27 cellular contexts compared by ENCODE assay signal in the genomic region with DNA sequence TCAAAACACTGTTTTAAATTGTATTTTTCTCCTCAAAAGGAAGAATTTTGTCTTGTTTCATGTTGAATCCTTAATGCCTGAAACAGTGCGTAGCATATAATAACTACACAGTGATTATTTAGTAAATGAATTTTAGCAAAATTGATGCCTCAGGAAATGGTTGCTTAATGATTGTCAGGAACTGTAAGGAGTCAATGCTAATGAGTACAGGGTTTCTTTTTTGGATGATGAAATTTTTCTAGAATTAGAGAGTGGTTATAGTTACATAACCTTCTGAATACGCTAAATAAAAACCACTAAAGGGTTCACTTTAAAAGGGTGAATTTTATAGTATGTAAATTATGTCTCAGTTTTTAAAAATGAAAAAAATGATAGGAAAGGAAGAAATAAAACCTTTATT. TPM values are rescaled to one million over a fixed set of nuclear protein-coding genes. Genes with fewer than 3 reads are reported as not detected.
A peak's percentile ranks its signal among the peaks of the same experiment; 100 is the strongest.
DNase-seq lines count a peak whose midpoint lies in the region; ATAC-seq and TF ChIP-seq lines count a peak whose summit lies in the region.
"Had no signal": no experiment of that assay in that cellular context is flagged by ENCODE, and none has a peak within 500 bp of the region (broad histone marks: within the 10 kb centered on the region; RNA-seq: fewer than 3 reads in every experiment).

No MANE protein-coding gene starts in this region.

- H3K4me1 ChIP-seq in upper lobe of right lung (no peaks in the 10 kb centered on the region), mesendoderm (ENCODE audit: control insufficient read depth, low read depth, low read length) (no peaks in the 10 kb centered on the region)
- H3K4me1 ChIP-seq: HAP-1 had no signal

- no peak overlapping the region for H2BK5ac ChIP-seq in mesendoderm (ENCODE audit: low read length)

- no CpG with 5 or more reads among the region's 2 CpGs for WGBS in mesendoderm (ENCODE audit: extremely low coverage, insufficient coverage, low lambda C conversion rate)

- no peak overlapping the region for H4K8ac ChIP-seq in mesendoderm (ENCODE audit: low read depth, low read length)

- no peaks in the 10 kb centered on the region for H3K79me1 ChIP-seq in mesendoderm (ENCODE audit: low read length)

- H3K9me3 ChIP-seq in SK-N-MC (ENCODE audit: low read depth, low read length) (no peaks in the 10 kb centered on the region), upper lobe of right lung (no peaks in the 10 kb centered on the region)
- H3K9me3 ChIP-seq: HAP-1 had no signal

- H3K9ac ChIP-seq in SK-N-MC (ENCODE audit: insufficient read length) = peak overlapping the region; percentile 36
- no peak overlapping the region for H3K9ac ChIP-seq in mesendoderm (ENCODE audit: low read length)
- H3K9ac ChIP-seq: GM23248 had no signal

- H3K36me3 ChIP-seq in SK-N-MC (ENCODE audit: insufficient read depth, low read length) = no peaks in the 10 kb centered on the region
- no peaks in the 10 kb centered on the region for H3K36me3 ChIP-seq in upper lobe of right lung
- no peaks in the 10 kb centered on the region for H3K36me3 ChIP-seq in mesendoderm (ENCODE audit: control insufficient read depth, insufficient read depth, low read length)
- H3K36me3 ChIP-seq: HAP-1 had no signal

- no peak overlapping the region for H2BK15ac ChIP-seq in mesendoderm (replicated peaks; ENCODE audit: low read depth)

- no peaks in the 10 kb centered on the region for H3K79me2 ChIP-seq in mesendoderm (ENCODE audit: control insufficient read depth, insufficient read depth, low read length)

- ATAC-seq in upper lobe of right lung = peak; percentile 23
- no peak for ATAC-seq in HG03354 (IDR thresholded peaks at IDR 0.05; ENCODE audit: poor library complexity, severe bottlenecking, unreplicated experiment)
- ATAC-seq: PC-3, SK-N-SH treated with all-trans-retinoic acid at 6 μM for 48 hours had no signal

- no peak overlapping the region for H3K4ac ChIP-seq in mesendoderm (ENCODE audit: low read depth, low read length)

- DNase-seq in HL-60 (ENCODE audit: low read depth in 1 of 2, low spot score in 1 of 2) (peak in 1 of 2 experiments; percentile 33), NOMO-1 treated with DMSO at 0.1 percent for 48 hours (lab: John Stamatoyannopoulos, UW; ENCODE audit: unreplicated experiment) (peak; percentile 87), SK-N-MC (ENCODE audit: low read depth, low spot score) (peak; percentile 78), upper lobe of right lung (no peak), coronary artery (ENCODE audit: low spot score) (no peak), HuH-7 (ENCODE audit: low spot score) (no peak), mesendoderm (no peak)
- DNase-seq: ACHN, DND-41, GM23248, Karpas-422, NCI-H1105, NCI-H1694, NCI-H2081, NCI-H2171, NCI-H345, NCI-H524, NCI-H774, PC-3, RPMI8226, SHP77, T-helper 9 cell had no signal

- TF ChIP-seq CTCF in HL-60 (IDR thresholded peaks at IDR 0.05; ENCODE audit: insufficient read depth, low read length) (no peak), upper lobe of right lung (IDR thresholded peaks at IDR 0.05) (no peak), coronary artery (IDR thresholded peaks at IDR 0.05) (no peak)

- intact Hi-C loops in upper lobe of right lung (cut with DNase I) = no loop called here

- no peak overlapping the region for H3K23ac ChIP-seq in mesendoderm (ENCODE audit: low read length)

- H3K27ac ChIP-seq in HL-60 (replicated peaks) (peak overlapping the region; percentile 60), SK-N-MC (peak overlapping the region; percentile 91), upper lobe of right lung (no peak overlapping the region), coronary artery (no peak overlapping the region), mesendoderm (ENCODE audit: low read depth, low read length) (no peak overlapping the region)
- H3K27ac ChIP-seq: C4-2B, GM23248 had no signal

- no peak overlapping the region for H2AK5ac ChIP-seq in mesendoderm (ENCODE audit: low read length)

- H3K4me3 ChIP-seq in HL-60 (replicated peaks; ENCODE audit: insufficient read depth, low read length) (no peak overlapping the region), SK-N-MC (peak overlapping the region; percentile 62), upper lobe of right lung (no peak overlapping the region), coronary artery (no peak overlapping the region), mesendoderm (ENCODE audit: low read length) (no peak overlapping the region)
- H3K4me3 ChIP-seq: GM23248, HAP-1 had no signal

- H3K18ac ChIP-seq in mesendoderm (ENCODE audit: low read length) = no peak overlapping the region

- H3K27me3 ChIP-seq in HL-60 (ENCODE audit: insufficient read depth, poor library complexity, severe bottlenecking) (no peaks in the 10 kb centered on the region), upper lobe of right lung (no peaks in the 10 kb centered on the region), mesendoderm (ENCODE audit: insufficient read depth, low read length, poor library complexity) (no peaks in the 10 kb centered on the region)

- no peak overlapping the region for H3K4me2 ChIP-seq in mesendoderm (ENCODE audit: low read length)

- H4K5ac ChIP-seq in mesendoderm (ENCODE audit: low read length) = no peak overlapping the region

- H3K56ac ChIP-seq in mesendoderm (ENCODE audit: low read length) = no peak overlapping the region

- no peak overlapping the region for H2BK120ac ChIP-seq in mesendoderm (ENCODE audit: low read depth, low read length)

RNA-seq across cellular contexts. Expression of gene FAM151B, which starts 14.9 kb away (rescaled TPM):
- total RNA-seq in upper lobe of right lung = 3.4 TPM
- 0.31 TPM for polyA plus RNA-seq in mesendoderm (2013, experiment 1 of 2)
- polyA plus RNA-seq in mesendoderm (2013, experiment 2 of 2) = 0.21 TPM
- total RNA-seq: T-helper 1 cell treated with Interleukin-12 subunit alpha and Interleukin-12 subunit beta and Interleukin-4 antibody, amounts not matched to agents 30 ng/mL and 1 ng/mL, for 36 hours had no signal

Comparison
In these comparisons a context has a peak if more than half of its experiments do, and no peak if none do; other contexts are left out.
1. DNase-seq: peak in NOMO-1 treated with DMSO at 0.1 percent for 48 hours (single experiment) and SK-N-MC (single experiment); none in upper lobe of right lung (single experiment), coronary artery (single experiment), HuH-7 (single experiment) and mesendoderm (single experiment).
2. H3K27ac ChIP-seq: peak in HL-60 (single experiment) and SK-N-MC (single experiment); none in upper lobe of right lung (single experiment), coronary artery (0 of 2) and mesendoderm (single experiment).